ENCODE assay signal across 8 cellular contexts in genomic region chr13:40667622-40667978, GRCh38. TPM values are rescaled to one million over a fixed set of nuclear protein-coding genes. Genes with fewer than 3 reads are reported as not detected.
DNase-seq lines count a peak whose midpoint lies in the region; ATAC-seq, FAIRE-seq and TF ChIP-seq lines count a peak whose summit lies in the region.

No MANE protein-coding gene starts in this region.

- peak overlapping the region; percentile 89 for H3K4me3 Mint-ChIP-seq in dendritic cell treated with granulocyte-macrophage colony-stimulating factor and Interleukin-4, amounts not matched to agents 40 ng/mL and 50 ng/mL, for 4 days

- intact Hi-C loops in dendritic cell treated with granulocyte-macrophage colony-stimulating factor and Interleukin-4, amounts not matched to agents 40 ng/mL and 50 ng/mL, for 4 days (cut with micrococcal nuclease), result loop anchor here (2.0 to 10.0 kb wide), 3 partner anchors 53 to 107 kb away; partner anchors contain the start of gene MRPS31

- H3K4me1 ChIP-seq in A549, result peaks cover 29% of the 10 kb centered on the region
- peaks cover 18% of the 10 kb centered on the region for H3K4me1 ChIP-seq in KMS-11 (ENCODE audit: low read depth, poor library complexity, severe bottlenecking)
- peaks cover 18% of the 10 kb centered on the region for H3K4me1 ChIP-seq in mucosa of stomach (ENCODE audit: control insufficient read depth, insufficient read depth, low read length)

- ATAC-seq in A549, result no peak
- ATAC-seq in HG02623 (IDR thresholded peaks at IDR 0.05; ENCODE audit: unreplicated experiment), result no peak
- no peak for ATAC-seq in GM18873 (IDR thresholded peaks at IDR 0.05; ENCODE audit: low FRiP score, unreplicated experiment)
- ATAC-seq in HG03521 (IDR thresholded peaks at IDR 0.05; ENCODE audit: unreplicated experiment), result no peak

- no peak for TF ChIP-seq RAD21 in A549 (conservative IDR thresholded peaks at IDR 0.05 in 1 of 2, IDR thresholded peaks at IDR 0.05 in 1 of 2)

- peak overlapping the region; percentile 99 for H3K27ac Mint-ChIP-seq in dendritic cell treated with granulocyte-macrophage colony-stimulating factor and Interleukin-4, amounts not matched to agents 40 ng/mL and 50 ng/mL, for 4 days

- WGBS in A549 (ENCODE audit: missing lambda C conversion rate), result 88% methylated on average over 5 of the region's 5 CpGs

- H4K20me1 ChIP-seq in KMS-11 (ENCODE audit: insufficient read depth), result no peaks in the 10 kb centered on the region

- H3K4me1 Mint-ChIP-seq in dendritic cell treated with granulocyte-macrophage colony-stimulating factor and Interleukin-4, amounts not matched to agents 40 ng/mL and 50 ng/mL, for 4 days (ENCODE audit: low read depth), result peaks cover 38% of the 10 kb centered on the region

- no peak for TF ChIP-seq EP300 in A549 (IDR thresholded peaks at IDR 0.05)

- peak overlapping the region; percentile 18; the same call in 1 of the 2 replicates for H3K9ac ChIP-seq in KMS-11
- peak overlapping the region; percentile 75 for H3K9ac ChIP-seq in mucosa of stomach (ENCODE audit: low read length)

- CTCF ChIA-PET in A549 (lab: Yijun Ruan, JAX), result interaction anchor here (0.6 to 1.9 kb wide), 7 partner anchors 11 to 581 kb away, joined by 3 to 7 read pairs (median 3); no protein-coding TSS in a partner anchor

- H3K27me3 ChIP-seq in KMS-11 (ENCODE audit: insufficient read depth, low read depth) (no peaks in the 10 kb centered on the region), mucosa of stomach (ENCODE audit: control insufficient read depth, insufficient read depth, low read length) (no peaks in the 10 kb centered on the region)

- DNase-seq in A549 (ENCODE audit: low read depth in 1 of 2, low spot score in 1 of 2), result no peak
- DNase-seq in stimulated activated CD4-positive, alpha-beta T cell treated with anti-CD3 and anti-CD28 coated beads, Interleukin-2, amount 100 ng/mL, for 48 hours, result no peak

- peaks cover 29% of the 10 kb centered on the region for H3K36me3 Mint-ChIP-seq in dendritic cell treated with granulocyte-macrophage colony-stimulating factor and Interleukin-4, amounts not matched to agents 40 ng/mL and 50 ng/mL, for 4 days (ENCODE audit: low read depth)

- POLR2A ChIA-PET in A549 (lab: Yijun Ruan, JAX), result no interaction called here

- TF ChIP-seq CTCF in A549 (IDR thresholded peaks at IDR 0.05), result no peak
- no peak for TF ChIP-seq CTCF in KMS-11 (conservative IDR thresholded peaks at IDR 0.05; ENCODE audit: low read depth, low read length)

- FAIRE-seq in A549 (lab: Jason Lieb, UNC), result no peak

- peak overlapping the region; percentile 67 for H3K4me2 ChIP-seq in A549
- peak overlapping the region; percentile 63 for H3K4me2 ChIP-seq in KMS-11

- no peaks in the 10 kb centered on the region for H3K9me3 Mint-ChIP-seq in dendritic cell treated with granulocyte-macrophage colony-stimulating factor and Interleukin-4, amounts not matched to agents 40 ng/mL and 50 ng/mL, for 4 days

- H3K9me3 ChIP-seq in A549 (no peaks in the 10 kb centered on the region), mucosa of stomach (ENCODE audit: control insufficient read depth, low read length) (no peaks in the 10 kb centered on the region)

- peak overlapping the region; percentile 44; the same call in 1 of the 2 replicates for H2AFZ ChIP-seq in KMS-11 (ENCODE audit: low read depth)

- H3K36me3 ChIP-seq in KMS-11 (ENCODE audit: insufficient read depth) (no peaks in the 10 kb centered on the region), mucosa of stomach (ENCODE audit: control insufficient read depth, insufficient read depth, low read length) (no peaks in the 10 kb centered on the region)

- no peak for TF ChIP-seq POLR2A in A549 (IDR thresholded peaks at IDR 0.05; ENCODE audit: low read length)

- H3K79me2 ChIP-seq in KMS-11 (ENCODE audit: insufficient read depth, low read depth), result peaks cover 24% of the 10 kb centered on the region; the same call in 1 of the 2 replicates

- peak overlapping the region; percentile 95; the same call in 2 of the 3 replicates for H3K4me3 ChIP-seq in A549
- no peak overlapping the region for H3K4me3 ChIP-seq in KMS-11 (IDR thresholded peaks at IDR 0.05; ENCODE audit: insufficient read depth, low read depth, low read length)
- H3K4me3 ChIP-seq in mucosa of stomach (ENCODE audit: low read length), result no peak overlapping the region

- H3K27me3 Mint-ChIP-seq in dendritic cell treated with granulocyte-macrophage colony-stimulating factor and Interleukin-4, amounts not matched to agents 40 ng/mL and 50 ng/mL, for 4 days, result no peaks in the 10 kb centered on the region

- H3K27ac ChIP-seq in A549 (peak overlapping the region in 1 of 2 experiments; percentile 87; a peak in 2 of 6 replicates), KMS-11 (no peak overlapping the region)

TF ChIP-seq in A549, 52 proteins besides CTCF, POLR2A, EP300 and RAD21:
- TF ChIP-seq FOSB (CRISPR knock-in tag; IDR thresholded peaks at IDR 0.05), result no peak
- TF ChIP-seq MYC (IDR thresholded peaks at IDR 0.05; ENCODE audit: borderline replicate concordance, low read length), result no peak
- TF ChIP-seq, protein P1, sequence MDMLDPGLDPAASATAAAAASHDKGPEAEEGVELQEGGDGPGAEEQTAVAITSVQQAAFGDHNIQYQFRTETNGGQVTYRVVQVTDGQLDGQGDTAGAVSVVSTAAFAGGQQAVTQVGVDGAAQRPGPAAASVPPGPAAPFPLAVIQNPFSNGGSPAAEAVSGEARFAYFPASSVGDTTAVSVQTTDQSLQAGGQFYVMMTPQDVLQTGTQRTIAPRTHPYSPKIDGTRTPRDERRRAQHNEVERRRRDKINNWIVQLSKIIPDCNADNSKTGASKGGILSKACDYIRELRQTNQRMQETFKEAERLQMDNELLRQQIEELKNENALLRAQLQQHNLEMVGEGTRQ (IDR thresholded peaks at IDR 0.05), result no peak
- no peak for TF ChIP-seq GATA3 (IDR thresholded peaks at IDR 0.05; ENCODE audit: borderline replicate concordance)
- TF ChIP-seq TP53 (CRISPR knock-in tag; IDR thresholded peaks at IDR 0.05), result no peak
- TF ChIP-seq CHD4 (IDR thresholded peaks at IDR 0.05; ENCODE audit: borderline replicate concordance), result no peak
- no peak for TF ChIP-seq E2F6 (IDR thresholded peaks at IDR 0.05; ENCODE audit: borderline replicate concordance, low read depth)
- no peak for TF ChIP-seq JUN (IDR thresholded peaks at IDR 0.05)
- no peak for TF ChIP-seq SMC3 (IDR thresholded peaks at IDR 0.05)
- TF ChIP-seq, protein P2, sequence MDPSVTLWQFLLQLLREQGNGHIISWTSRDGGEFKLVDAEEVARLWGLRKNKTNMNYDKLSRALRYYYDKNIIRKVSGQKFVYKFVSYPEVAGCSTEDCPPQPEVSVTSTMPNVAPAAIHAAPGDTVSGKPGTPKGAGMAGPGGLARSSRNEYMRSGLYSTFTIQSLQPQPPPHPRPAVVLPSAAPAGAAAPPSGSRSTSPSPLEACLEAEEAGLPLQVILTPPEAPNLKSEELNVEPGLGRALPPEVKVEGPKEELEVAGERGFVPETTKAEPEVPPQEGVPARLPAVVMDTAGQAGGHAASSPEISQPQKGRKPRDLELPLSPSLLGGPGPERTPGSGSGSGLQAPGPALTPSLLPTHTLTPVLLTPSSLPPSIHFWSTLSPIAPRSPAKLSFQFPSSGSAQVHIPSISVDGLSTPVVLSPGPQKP (IDR thresholded peaks at IDR 0.05; ENCODE audit: low read depth, low read length), result no peak
- TF ChIP-seq, protein P3, sequence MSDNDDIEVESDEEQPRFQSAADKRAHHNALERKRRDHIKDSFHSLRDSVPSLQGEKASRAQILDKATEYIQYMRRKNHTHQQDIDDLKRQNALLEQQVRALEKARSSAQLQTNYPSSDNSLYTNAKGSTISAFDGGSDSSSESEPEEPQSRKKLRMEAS (IDR thresholded peaks at IDR 0.05), result no peak
- TF ChIP-seq, protein P4, sequence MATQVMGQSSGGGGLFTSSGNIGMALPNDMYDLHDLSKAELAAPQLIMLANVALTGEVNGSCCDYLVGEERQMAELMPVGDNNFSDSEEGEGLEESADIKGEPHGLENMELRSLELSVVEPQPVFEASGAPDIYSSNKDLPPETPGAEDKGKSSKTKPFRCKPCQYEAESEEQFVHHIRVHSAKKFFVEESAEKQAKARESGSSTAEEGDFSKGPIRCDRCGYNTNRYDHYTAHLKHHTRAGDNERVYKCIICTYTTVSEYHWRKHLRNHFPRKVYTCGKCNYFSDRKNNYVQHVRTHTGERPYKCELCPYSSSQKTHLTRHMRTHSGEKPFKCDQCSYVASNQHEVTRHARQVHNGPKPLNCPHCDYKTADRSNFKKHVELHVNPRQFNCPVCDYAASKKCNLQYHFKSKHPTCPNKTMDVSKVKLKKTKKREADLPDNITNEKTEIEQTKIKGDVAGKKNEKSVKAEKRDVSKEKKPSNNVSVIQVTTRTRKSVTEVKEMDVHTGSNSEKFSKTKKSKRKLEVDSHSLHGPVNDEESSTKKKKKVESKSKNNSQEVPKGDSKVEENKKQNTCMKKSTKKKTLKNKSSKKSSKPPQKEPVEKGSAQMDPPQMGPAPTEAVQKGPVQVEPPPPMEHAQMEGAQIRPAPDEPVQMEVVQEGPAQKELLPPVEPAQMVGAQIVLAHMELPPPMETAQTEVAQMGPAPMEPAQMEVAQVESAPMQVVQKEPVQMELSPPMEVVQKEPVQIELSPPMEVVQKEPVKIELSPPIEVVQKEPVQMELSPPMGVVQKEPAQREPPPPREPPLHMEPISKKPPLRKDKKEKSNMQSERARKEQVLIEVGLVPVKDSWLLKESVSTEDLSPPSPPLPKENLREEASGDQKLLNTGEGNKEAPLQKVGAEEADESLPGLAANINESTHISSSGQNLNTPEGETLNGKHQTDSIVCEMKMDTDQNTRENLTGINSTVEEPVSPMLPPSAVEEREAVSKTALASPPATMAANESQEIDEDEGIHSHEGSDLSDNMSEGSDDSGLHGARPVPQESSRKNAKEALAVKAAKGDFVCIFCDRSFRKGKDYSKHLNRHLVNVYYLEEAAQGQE (IDR thresholded peaks at IDR 0.05), result no peak
- TF ChIP-seq HOXB5 (CRISPR knock-in tag; IDR thresholded peaks at IDR 0.05), result no peak

RNA-seq across cellular contexts. Expression of gene FOXO1, which starts 1.2 kb away (rescaled TPM):
- polyA plus RNA-seq in A549 (2011; rRNA removed) (3.6 and 3.9 TPM in 2 replicates), A549 (2017; fragmentation: RNase III; extraction: RNeasy Plus Mini Kit Qiagen cat#74134 plus additional on column Dnase treatment) (2.0 to 2.3 TPM (median 2.2 TPM) in 3 replicates)
- 1.1 and 1.6 TPM in 2 replicates for polyA plus RNA-seq in A549 (2012; cell fraction: cytosol; rRNA removed)
- 2.2 and 3.0 TPM in 2 replicates for polyA plus RNA-seq in A549 (2012; cell fraction: nucleus; rRNA removed)
- 10.5 and 11.0 TPM in 2 replicates for polyA minus RNA-seq in A549 (2011; rRNA and poly(A)+ RNA removed)
